ENCODE assay signal across 9 cellular contexts in the genomic region with DNA sequence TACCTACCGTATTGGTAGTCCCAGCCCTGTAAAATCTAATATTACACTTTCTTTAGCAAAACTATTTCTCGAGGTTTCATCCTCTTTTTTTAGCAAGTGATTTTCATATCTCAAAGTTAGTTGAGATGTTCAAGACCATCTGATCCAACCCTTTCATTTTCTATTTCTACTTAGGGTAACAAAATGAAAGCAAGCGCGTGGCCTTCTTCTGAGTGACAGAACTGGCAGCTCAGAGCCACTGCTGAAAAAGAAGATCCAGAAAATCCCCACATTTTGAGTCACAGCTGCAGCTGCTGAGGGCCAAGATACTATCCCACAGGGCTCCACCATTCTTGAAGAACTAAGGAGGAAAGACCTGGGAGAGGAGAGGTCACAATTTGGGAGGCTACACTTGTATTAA. TPM values are rescaled to one million over a fixed set of nuclear protein-coding genes. Genes with fewer than 3 reads are reported as not detected.
DNase-seq lines count a peak whose midpoint lies in the region; ATAC-seq and TF ChIP-seq lines count a peak whose summit lies in the region.
"Had no signal": no experiment of that assay in that cellular context is flagged by ENCODE, and none has a peak within 500 bp of the region (broad histone marks: within the 10 kb centered on the region; RNA-seq: fewer than 3 reads in every experiment).

No MANE protein-coding gene starts in this region.

- H3K79me2 ChIP-seq in GM23338 (replicated peaks; ENCODE audit: insufficient read depth), result no peaks in the 10 kb centered on the region

- peak overlapping the region; percentile 32 for H3K4me3 Mint-ChIP-seq in activated CD4-positive, alpha-beta T cell treated with anti-CD3 and anti-CD28 coated beads, Interleukin-2, amount 10 ng/mL, durations not matched to agents 24 days and 14 days
- H3K4me3 Mint-ChIP-seq in natural killer cell treated with Interleukin-12 subunit alpha and Interleukin-12 subunit beta and Interleukin-15 and Interleukin-18, amount 100 ng/mL, for 72 hours, result peak overlapping the region; percentile 62
- H3K4me3 Mint-ChIP-seq in GM23338, result no peak overlapping the region

- 84 to 92% methylated on average over 4 of the region's 4 CpGs for WGBS in testis, 2 donors

- ATAC-seq in GM21528 (IDR thresholded peaks at IDR 0.05; ENCODE audit: low FRiP score, unreplicated experiment) (peak; percentile 81), HG03159 (IDR thresholded peaks at IDR 0.05; ENCODE audit: unreplicated experiment) (peak; percentile 72), GM23338 (no peak)
- ATAC-seq in natural killer cell treated with Interleukin-12 subunit alpha and Interleukin-12 subunit beta and Interleukin-15 and Interleukin-18, amount 100 ng/mL, for 72 hours, result peak; percentile 34 to 80

- no peak for TF ChIP-seq POLR2A in testis (IDR thresholded peaks at IDR 0.05)

- H2AFZ ChIP-seq in GM23338, result no peak overlapping the region

- DNase-seq in activated CD4-positive, alpha-beta T cell treated with anti-CD3 and anti-CD28 coated beads, Interleukin-2, amount 10 ng/mL, durations not matched to agents 24 days and 14 days, result peak; percentile 74
- no peak for DNase-seq in activated CD4-positive, alpha-beta T cell treated with anti-CD3 and anti-CD28 coated beads, Interleukin-2, amount 50 U/mL, for 48 hours
- no peak for DNase-seq in natural killer cell treated with Interleukin-12 subunit alpha and Interleukin-12 subunit beta and Interleukin-15 and Interleukin-18, amount 100 ng/mL, for 72 hours (ENCODE audit: low spot score)
- no peak for DNase-seq in NCI-H2081 treated with DMSO at 0.1 percent for 48 hours (lab: John Stamatoyannopoulos, UW)
- no peak for DNase-seq in GM23338 (ENCODE audit: low spot score)
- no peak for DNase-seq in testis

- H3K4me2 ChIP-seq in GM23338, result no peak overlapping the region

- H3K9me3 Mint-ChIP-seq in activated CD4-positive, alpha-beta T cell treated with anti-CD3 and anti-CD28 coated beads, Interleukin-2, amount 10 ng/mL, durations not matched to agents 24 days and 14 days, result peaks cover 11% of the 10 kb centered on the region
- H3K9me3 Mint-ChIP-seq in natural killer cell treated with Interleukin-12 subunit alpha and Interleukin-12 subunit beta and Interleukin-15 and Interleukin-18, amount 100 ng/mL, for 72 hours, result peaks cover 4% of the 10 kb centered on the region
- H3K9me3 Mint-ChIP-seq in GM23338, result no peaks in the 10 kb centered on the region

- intact Hi-C loops in activated CD4-positive, alpha-beta T cell treated with anti-CD3 and anti-CD28 coated beads, Interleukin-2, amount 10 ng/mL, durations not matched to agents 24 days and 14 days (cut with micrococcal nuclease), result no loop called here
- intact Hi-C loops in testis (cut with DNase I; ENCODE audit: low total_unique reads), result no loop called here

- TF ChIP-seq CTCF in GM23338 (conservative IDR thresholded peaks at IDR 0.05; ENCODE audit: low read depth in 2 of 2) (no peak), testis (IDR thresholded peaks at IDR 0.05) (no peak)

- H3K27ac ChIP-seq in GM23338 (ENCODE audit: low read depth) (no peak overlapping the region), testis (no peak overlapping the region)

- H3K27ac Mint-ChIP-seq in activated CD4-positive, alpha-beta T cell treated with anti-CD3 and anti-CD28 coated beads, Interleukin-2, amount 10 ng/mL, durations not matched to agents 24 days and 14 days, result peak overlapping the region; percentile 58
- H3K27ac Mint-ChIP-seq in natural killer cell treated with Interleukin-12 subunit alpha and Interleukin-12 subunit beta and Interleukin-15 and Interleukin-18, amount 100 ng/mL, for 72 hours, result peak overlapping the region; percentile 35 to 92
- no peak overlapping the region for H3K27ac Mint-ChIP-seq in GM23338
- H3K27ac Mint-ChIP-seq: activated T-helper 2 cell treated with anti-CD3 and anti-CD28 coated beads, Interferon-gamma antibody, Interleukin-2, Interleukin-4, amounts not matched to agents 10 μg/mL and 5 μg/mL and 100 μg/mL, durations not matched to agents 14 hours and 24 hours and 36 hours had no signal

- H4K20me1 ChIP-seq in GM23338 (replicated peaks; ENCODE audit: insufficient read depth), result no peaks in the 10 kb centered on the region

- H3K4me1 ChIP-seq in GM23338 (ENCODE audit: insufficient read depth) (no peaks in the 10 kb centered on the region), testis (no peaks in the 10 kb centered on the region)

- H3K36me3 ChIP-seq in GM23338 (ENCODE audit: insufficient read depth), result no peaks in the 10 kb centered on the region
- H3K36me3 ChIP-seq in testis (ENCODE audit: low read depth, missing control alignments), result no peaks in the 10 kb centered on the region

- no peak overlapping the region for H3K4me3 ChIP-seq in GM23338
- H3K4me3 ChIP-seq in testis, result no peak overlapping the region

- H3K9me2 ChIP-seq in GM23338 (ENCODE audit: insufficient read depth), result 0 out of 2 replicates have a peak, but pooled peaks cover 2% of the 10 kb centered on the region

- H3K27me3 ChIP-seq in GM23338 (ENCODE audit: insufficient read depth) (no peaks in the 10 kb centered on the region), testis (no peaks in the 10 kb centered on the region)

- H3K9me3 ChIP-seq in testis, result no peaks in the 10 kb centered on the region

- H3K4me1 Mint-ChIP-seq in activated CD4-positive, alpha-beta T cell treated with anti-CD3 and anti-CD28 coated beads, Interleukin-2, amount 10 ng/mL, durations not matched to agents 24 days and 14 days, result peaks cover 41% of the 10 kb centered on the region
- peaks cover 38% of the 10 kb centered on the region in 2 donors for H3K4me1 Mint-ChIP-seq in natural killer cell treated with Interleukin-12 subunit alpha and Interleukin-12 subunit beta and Interleukin-15 and Interleukin-18, amount 100 ng/mL, for 72 hours (ENCODE audit: low read depth in 2 of 2)
- H3K4me1 Mint-ChIP-seq in GM23338, result no peaks in the 10 kb centered on the region

- no peaks in the 10 kb centered on the region for H3F3A ChIP-seq in GM23338 (replicated peaks; ENCODE audit: low read depth)

- peaks cover 2% of the 10 kb centered on the region for H3K36me3 Mint-ChIP-seq in activated CD4-positive, alpha-beta T cell treated with anti-CD3 and anti-CD28 coated beads, Interleukin-2, amount 10 ng/mL, durations not matched to agents 24 days and 14 days (ENCODE audit: low read depth)
- peaks cover 6% of the 10 kb centered on the region for H3K36me3 Mint-ChIP-seq in natural killer cell treated with Interleukin-12 subunit alpha and Interleukin-12 subunit beta and Interleukin-15 and Interleukin-18, amount 100 ng/mL, for 72 hours
- H3K36me3 Mint-ChIP-seq in GM23338 (ENCODE audit: low read depth), result no peaks in the 10 kb centered on the region

- peaks cover 14% of the 10 kb centered on the region for H3K27me3 Mint-ChIP-seq in activated CD4-positive, alpha-beta T cell treated with anti-CD3 and anti-CD28 coated beads, Interleukin-2, amount 10 ng/mL, durations not matched to agents 24 days and 14 days
- H3K27me3 Mint-ChIP-seq in natural killer cell treated with Interleukin-12 subunit alpha and Interleukin-12 subunit beta and Interleukin-15 and Interleukin-18, amount 100 ng/mL, for 72 hours, result no peaks in the 10 kb centered on the region
- no peaks in the 10 kb centered on the region for H3K27me3 Mint-ChIP-seq in GM23338 (ENCODE audit: insufficient read depth, low read depth, poor library complexity)

TF ChIP-seq in GM23338, 12 proteins besides CTCF, POLR2A, EP300 and RAD21 (continues in another document):
- TF ChIP-seq NANOG (IDR thresholded peaks at IDR 0.05; ENCODE audit: borderline replicate concordance) (no peak), ZNF114 (CRISPR knock-in tag; IDR thresholded peaks at IDR 0.05) (no peak), STAT1 (IDR thresholded peaks at IDR 0.05; ENCODE audit: unreplicated experiment) (no peak), EZH2phosphoT487 (IDR thresholded peaks at IDR 0.05; ENCODE audit: unreplicated experiment) (no peak), REST (IDR thresholded peaks at IDR 0.05; ENCODE audit: unreplicated experiment) (no peak), EZH2 (IDR thresholded peaks at IDR 0.05; ENCODE audit: low read depth, unreplicated experiment) (no peak), ZNF331 (CRISPR knock-in tag; IDR thresholded peaks at IDR 0.05; ENCODE audit: low read depth) (no peak)

RNA-seq across cellular contexts. Expression of gene ZNF800, which starts 24.8 kb away (rescaled TPM):
- total RNA-seq in activated CD4-positive, alpha-beta T cell treated with anti-CD3 and anti-CD28 coated beads, Interleukin-2, amount 10 ng/mL, durations not matched to agents 24 days and 14 days, result 40.9 and 42.2 TPM in 2 replicates
- 10 to 100 TPM; 52.8 to 56.3 TPM for total RNA-seq in natural killer cell treated with Interleukin-12 subunit alpha and Interleukin-12 subunit beta and Interleukin-15 and Interleukin-18, amount 100 ng/mL, for 72 hours
- 5.4 and 7.5 TPM in 2 replicates for total RNA-seq in GM23338 (2014; rRNA removed; shearing (Covaris generic))
- polyA plus RNA-seq in GM23338 (2016; fragmentation: Nextera tagmentation; extraction: Ambion mirVana), result 7.1 and 8.3 TPM in 2 replicates
- 10 to 100 TPM; 40.7 to 44.3 TPM for total RNA-seq in testis
- polyA plus RNA-seq in testis (ENCODE audit: insufficient read depth, low read depth, low replicate concordance), result 31.5 TPM
